20 cellular contexts compared by ENCODE assay signal in genomic region chr17:82630212-82630611, GRCh38. TPM values are rescaled to one million over a fixed set of nuclear protein-coding genes. Genes with fewer than 3 reads are reported as not detected.
A peak's percentile ranks its signal among the peaks of the same experiment; 100 is the strongest.
DNase-seq lines count a peak whose midpoint lies in the region; ATAC-seq and TF ChIP-seq lines count a peak whose summit lies in the region.
"Had no signal": no experiment of that assay in that cellular context is flagged by ENCODE, and none has a peak within 500 bp of the region (broad histone marks: within the 10 kb centered on the region; RNA-seq: fewer than 3 reads in every experiment).

No MANE protein-coding gene starts in this region.

- H3K9ac ChIP-seq in neural progenitor cell = no peak overlapping the region

- intact Hi-C loops in MCF 10A (cut with micrococcal nuclease) (no loop called here), natural killer cell (cut with micrococcal nuclease) (no loop called here)

- peaks cover 58% of the 10 kb centered on the region for H4K20me1 ChIP-seq in neural progenitor cell (ENCODE audit: low read depth)

- H3K27ac Mint-ChIP-seq in activated T-cell treated with anti-CD3 and anti-CD28 coated beads, Interleukin-2, amount 50 U/mL, for 24 hours = peak overlapping the region; percentile 35
- H3K27ac Mint-ChIP-seq in activated T-cell treated with anti-CD3 and anti-CD28 coated beads, Interleukin-2, amount 50 U/mL, for 72 hours = no peak overlapping the region
- no peak overlapping the region for H3K27ac Mint-ChIP-seq in chondrocyte (ENCODE audit: unreplicated experiment)
- peak overlapping the region; percentile 59 for H3K27ac Mint-ChIP-seq in neural progenitor cell
- H3K27ac Mint-ChIP-seq in MCF 10A (ENCODE audit: low read depth, unreplicated experiment) = no peak overlapping the region
- H3K27ac Mint-ChIP-seq in natural killer cell = peak overlapping the region in 1 of 2 donors; percentile 77

- no peaks in the 10 kb centered on the region for H3K4me1 ChIP-seq in neural progenitor cell
- H3K4me1 ChIP-seq: HAP-1, SJSA1 had no signal

- no peaks in the 10 kb centered on the region for H3K9me3 ChIP-seq in neural progenitor cell (ENCODE audit: low read depth)
- H3K9me3 ChIP-seq: HAP-1, SJSA1 had no signal

- H3K9me3 Mint-ChIP-seq in activated T-cell treated with anti-CD3 and anti-CD28 coated beads, Interleukin-2, amount 50 U/mL, for 24 hours = no peaks in the 10 kb centered on the region
- H3K9me3 Mint-ChIP-seq in activated T-cell treated with anti-CD3 and anti-CD28 coated beads, Interleukin-2, amount 50 U/mL, for 72 hours = no peaks in the 10 kb centered on the region
- H3K9me3 Mint-ChIP-seq in chondrocyte (ENCODE audit: low read depth) = no peaks in the 10 kb centered on the region
- no peaks in the 10 kb centered on the region for H3K9me3 Mint-ChIP-seq in neural progenitor cell
- no peaks in the 10 kb centered on the region for H3K9me3 Mint-ChIP-seq in MCF 10A (ENCODE audit: unreplicated experiment)
- no peaks in the 10 kb centered on the region for H3K9me3 Mint-ChIP-seq in natural killer cell

- no peaks in the 10 kb centered on the region for H3F3A ChIP-seq in neural progenitor cell (ENCODE audit: low read depth)

- H2AFZ ChIP-seq in neural progenitor cell (replicated peaks) = no peak overlapping the region

- TF ChIP-seq CTCF in chondrocyte (IDR thresholded peaks at IDR 0.05) (no peak), neural progenitor cell (IDR thresholded peaks at IDR 0.05) (no peak), MCF 10A (IDR thresholded peaks at IDR 0.05; ENCODE audit: unreplicated experiment) (no peak), natural killer cell (IDR thresholded peaks at IDR 0.05) (no peak)

- no peaks in the 10 kb centered on the region for H3K27me3 Mint-ChIP-seq in activated T-cell treated with anti-CD3 and anti-CD28 coated beads, Interleukin-2, amount 50 U/mL, for 24 hours
- H3K27me3 Mint-ChIP-seq in activated T-cell treated with anti-CD3 and anti-CD28 coated beads, Interleukin-2, amount 50 U/mL, for 72 hours (ENCODE audit: low read depth) = no peaks in the 10 kb centered on the region
- H3K27me3 Mint-ChIP-seq in chondrocyte (ENCODE audit: low read depth) (no peaks in the 10 kb centered on the region), neural progenitor cell (ENCODE audit: insufficient read depth, low read depth) (peaks cover 3% of the 10 kb centered on the region), MCF 10A (ENCODE audit: insufficient read depth, unreplicated experiment) (no peaks in the 10 kb centered on the region), natural killer cell (ENCODE audit: low read depth in 2 of 2) (no peaks in the 10 kb centered on the region)

- no TSS peak for BruUV-seq in MCF 10A (replicated peaks; lab: Mats Ljungman, UMichigan)

- peaks cover 16% of the 10 kb centered on the region for H3K4me1 Mint-ChIP-seq in activated T-cell treated with anti-CD3 and anti-CD28 coated beads, Interleukin-2, amount 50 U/mL, for 24 hours (ENCODE audit: low read depth)
- peaks cover 19% of the 10 kb centered on the region for H3K4me1 Mint-ChIP-seq in activated T-cell treated with anti-CD3 and anti-CD28 coated beads, Interleukin-2, amount 50 U/mL, for 72 hours (ENCODE audit: low read depth)
- H3K4me1 Mint-ChIP-seq in chondrocyte (ENCODE audit: low read depth) = no peaks in the 10 kb centered on the region
- no peaks in the 10 kb centered on the region for H3K4me1 Mint-ChIP-seq in neural progenitor cell
- H3K4me1 Mint-ChIP-seq in MCF 10A (ENCODE audit: insufficient read depth, unreplicated experiment) = peaks cover 6% of the 10 kb centered on the region
- H3K4me1 Mint-ChIP-seq in natural killer cell = peaks cover 18 to 24% of the 10 kb centered on the region in 2 donors

- no peaks in the 10 kb centered on the region for H3K27me3 ChIP-seq in neural progenitor cell
- H3K27me3 ChIP-seq: SJSA1 had no signal

- ATAC-seq in activated T-cell treated with anti-CD3 and anti-CD28 coated beads, Interleukin-2, amount 50 U/mL, for 72 hours (replicated peaks in 1 of 2) = no peak
- ATAC-seq in GM19351 (IDR thresholded peaks at IDR 0.05; ENCODE audit: unreplicated experiment) (no peak), GM18502 (IDR thresholded peaks at IDR 0.05; ENCODE audit: poor library complexity, unreplicated experiment) (no peak), natural killer cell (no peak)
- ATAC-seq: Right ventricle myocardium inferior had no signal

- H3K36me3 ChIP-seq in neural progenitor cell = no peaks in the 10 kb centered on the region

- H3K4me3 ChIP-seq in neural progenitor cell = no peak overlapping the region
- H3K4me3 ChIP-seq: HAP-1, SJSA1 had no signal

- POLR2A ChIA-PET in MCF 10A (lab: Yijun Ruan, JAX) = interaction anchor here (0.7 kb wide), 1 partner anchor 13 kb away, joined by 3 read pairs; no protein-coding TSS in a partner anchor

- H3K4me3 Mint-ChIP-seq in activated T-cell treated with anti-CD3 and anti-CD28 coated beads, Interleukin-2, amount 50 U/mL, for 24 hours = no peak overlapping the region
- no peak overlapping the region for H3K4me3 Mint-ChIP-seq in activated T-cell treated with anti-CD3 and anti-CD28 coated beads, Interleukin-2, amount 50 U/mL, for 72 hours
- H3K4me3 Mint-ChIP-seq in chondrocyte (ENCODE audit: unreplicated experiment) = no peak overlapping the region
- H3K4me3 Mint-ChIP-seq in neural progenitor cell = no peak overlapping the region
- no peak overlapping the region for H3K4me3 Mint-ChIP-seq in MCF 10A (ENCODE audit: unreplicated experiment)
- no peak overlapping the region for H3K4me3 Mint-ChIP-seq in natural killer cell
- H3K4me3 Mint-ChIP-seq: CD14-positive monocyte had no signal

- H3K79me2 ChIP-seq in neural progenitor cell (ENCODE audit: low read depth) = peaks cover 49% of the 10 kb centered on the region

- no peak overlapping the region for H3K27ac ChIP-seq in neural progenitor cell
- H3K27ac ChIP-seq: SJSA1 had no signal

- peaks cover 79% of the 10 kb centered on the region for H3K36me3 Mint-ChIP-seq in activated T-cell treated with anti-CD3 and anti-CD28 coated beads, Interleukin-2, amount 50 U/mL, for 24 hours (ENCODE audit: low read depth)
- H3K36me3 Mint-ChIP-seq in activated T-cell treated with anti-CD3 and anti-CD28 coated beads, Interleukin-2, amount 50 U/mL, for 72 hours (ENCODE audit: insufficient read depth in 2 of 2) = peaks cover 1 to 23% of the 10 kb centered on the region in 2 donors
- peaks cover 27% of the 10 kb centered on the region for H3K36me3 Mint-ChIP-seq in chondrocyte (ENCODE audit: low read depth)
- peaks cover 25% of the 10 kb centered on the region for H3K36me3 Mint-ChIP-seq in neural progenitor cell
- peaks cover 88% of the 10 kb centered on the region for H3K36me3 Mint-ChIP-seq in MCF 10A (ENCODE audit: insufficient read depth, unreplicated experiment)
- H3K36me3 Mint-ChIP-seq in natural killer cell = no peaks in the 10 kb centered on the region

- H3K4me2 ChIP-seq in neural progenitor cell = no peak overlapping the region

- CTCF ChIA-PET in MCF 10A (lab: Yijun Ruan, JAX) = no interaction called here

- DNase-seq in activated T-cell treated with anti-CD3 and anti-CD28 coated beads, Interleukin-2, amount 50 U/mL, for 24 hours = no peak
- no peak for DNase-seq in activated T-cell treated with anti-CD3 and anti-CD28 coated beads, Interleukin-2, amount 50 U/mL, for 72 hours
- DNase-seq in chondrocyte (ENCODE audit: low spot score) (peak; percentile 24), neural progenitor cell (ENCODE audit: low spot score) (no peak), MCF 10A (ENCODE audit: unreplicated experiment) (no peak), natural killer cell (no peak)
- DNase-seq: DMS53, GDM1, Karpas-422, NCI-H1694 treated with DMSO at 0.1 percent for 48 hours, NCI-H2081 treated with DMSO at 0.1 percent for 48 hours, NCI-H2171 treated with DMSO at 0.1 percent for 48 hours, NCI-H524 treated with DMSO at 0.1 percent for 48 hours, NCI-H82 had no signal

RNA-seq across cellular contexts. Expression of gene WDR45B, which starts 18.0 kb away (rescaled TPM):
- 10 to 100 TPM; 51.1 to 52.3 TPM for total RNA-seq in activated T-cell treated with anti-CD3 and anti-CD28 coated beads, Interleukin-2, amount 50 U/mL, for 72 hours
- total RNA-seq in chondrocyte = 60.4 to 70.0 TPM (median 67.8 TPM) in 3 replicates
- total RNA-seq in neural progenitor cell (ENCODE audit: low replicate concordance) = 110 and 145 TPM in 2 replicates
- 87.3 and 88.3 TPM in 2 replicates for total RNA-seq in MCF 10A (2022)
- 100 to 1,000 TPM in 1 of 3 donors, 10 to 100 TPM in 2; 81.8 to 112 (median 94.6) TPM for total RNA-seq in natural killer cell

Comparison
In these comparisons a context has a peak if more than half of its experiments do, and no peak if none do; other contexts are left out.
1. H3K27ac Mint-ChIP-seq: peak in activated T-cell treated with anti-CD3 and anti-CD28 coated beads, Interleukin-2, amount 50 U/mL, for 24 hours (single experiment) and neural progenitor cell (single experiment); none in activated T-cell treated with anti-CD3 and anti-CD28 coated beads, Interleukin-2, amount 50 U/mL, for 72 hours (single experiment), chondrocyte (single experiment) and MCF 10A (single experiment).